ENCODE assay signal across 26 cellular contexts in genomic region chr19:19270749-19271571, GRCh38. TPM values are rescaled to one million over a fixed set of nuclear protein-coding genes. Genes with fewer than 3 reads are reported as not detected.
DNase-seq lines count a peak whose midpoint lies in the region; ATAC-seq, FAIRE-seq and TF ChIP-seq lines count a peak whose summit lies in the region.
"Had no signal": no experiment of that assay in that cellular context is flagged by ENCODE, and none has a peak within 500 bp of the region (broad histone marks: within the 10 kb centered on the region; RNA-seq: fewer than 3 reads in every experiment).

No MANE protein-coding gene starts in this region.

- H3K4me1 ChIP-seq in HepG2 (ENCODE audit: insufficient read depth, low read length) (peaks cover 34% of the 10 kb centered on the region), right lobe of liver (peaks cover 0 to 40% (median 18%) of the 10 kb centered on the region in 4 donors), ascending aorta (peaks cover 0 to 4% of the 10 kb centered on the region in 2 donors)

- no peak overlapping the region for H3K27ac Mint-ChIP-seq in T-helper 2 cell treated with Interferon-gamma antibody and Interleukin-4, amounts not matched to agents 5 μg/mL and 100 μg/mL, for 36 hours

- H3K4me1 Mint-ChIP-seq in T-helper 2 cell treated with Interferon-gamma antibody and Interleukin-4, amounts not matched to agents 5 μg/mL and 100 μg/mL, for 36 hours (ENCODE audit: low read depth) = no peaks in the 10 kb centered on the region

- H3K27ac ChIP-seq in HepG2 (ENCODE audit: extremely low read length, insufficient read depth, low read length) (no peak overlapping the region), right lobe of liver (no peak overlapping the region), ascending aorta (no peak overlapping the region)
- H3K27ac ChIP-seq: 22Rv1, GM23248, HL-60, SJSA1 had no signal

- no peak overlapping the region for H3K9ac ChIP-seq in HepG2 (ENCODE audit: insufficient read depth, low read depth, low read length)
- H3K9ac ChIP-seq: GM23248 had no signal

- FAIRE-seq in HepG2 (lab: Jason Lieb, UNC) = no peak
- FAIRE-seq: D721Med had no signal

- POLR2A ChIA-PET in HepG2 (lab: Yijun Ruan, JAX) = no interaction called here

- TF ChIP-seq POLR2A in HepG2 (IDR thresholded peaks at IDR 0.05; ENCODE audit: insufficient read depth in 1 of 2, low read depth in 2 of 2, low read length in 2 of 2) (no peak), right lobe of liver (IDR thresholded peaks at IDR 0.05) (no peak)

- H3K79me2 ChIP-seq in HepG2 (ENCODE audit: insufficient read depth, low read length) = no peaks in the 10 kb centered on the region

- no peak overlapping the region for H3K4me2 ChIP-seq in HepG2 (ENCODE audit: low read depth, low read length)

- WGBS in HepG2 (ENCODE audit: low lambda C conversion rate) = 92% methylated on average over 6 of the region's 8 CpGs
- WGBS in right lobe of liver (ENCODE audit: insufficient coverage, low coverage, low lambda C conversion rate, missing lambda C conversion rate) = 82% methylated on average over 2 of the region's 8 CpGs

- H3K4me3 ChIP-seq in HepG2 (replicated peaks in 1 of 3; ENCODE audit: insufficient read depth in 1 of 3, low read depth in 2 of 3, low read length in 3 of 3) = no peak overlapping the region
- H3K4me3 ChIP-seq in right lobe of liver = no peak overlapping the region
- no peak overlapping the region for H3K4me3 ChIP-seq in ascending aorta
- H3K4me3 ChIP-seq: GM23248, SJSA1 had no signal

- H3K27me3 ChIP-seq in HepG2 (ENCODE audit: control insufficient read depth in 1 of 2, insufficient read depth in 2 of 2, low read length in 2 of 2) (no peaks in the 10 kb centered on the region; a peak in 1 of 5 replicates), right lobe of liver (no peaks in the 10 kb centered on the region), ascending aorta (no peaks in the 10 kb centered on the region)
- H3K27me3 ChIP-seq: BE2C, SJSA1 had no signal

- H3K36me3 ChIP-seq in HepG2 (replicated peaks in 1 of 2; ENCODE audit: control insufficient read depth in 1 of 2, insufficient read depth in 2 of 2, low read length in 2 of 2) (no peaks in the 10 kb centered on the region), right lobe of liver (peaks cover 0 to under 1% (median 0%) of the 10 kb centered on the region in 4 donors), ascending aorta (peaks cover 0 to 7% of the 10 kb centered on the region in 2 donors)

- peaks cover 21% of the 10 kb centered on the region for H3K27me3 Mint-ChIP-seq in T-helper 2 cell treated with Interferon-gamma antibody and Interleukin-4, amounts not matched to agents 5 μg/mL and 100 μg/mL, for 36 hours (ENCODE audit: low read depth)

- H3K9me3 ChIP-seq in HepG2 (ENCODE audit: low read length) (no peaks in the 10 kb centered on the region), right lobe of liver (no peaks in the 10 kb centered on the region), ascending aorta (no peaks in the 10 kb centered on the region)
- H3K9me3 ChIP-seq: BE2C, SJSA1 had no signal

- ATAC-seq in HepG2 (no peak), right lobe of liver (no peak), GM21528 (IDR thresholded peaks at IDR 0.05; ENCODE audit: low FRiP score, unreplicated experiment) (no peak)
- ATAC-seq: Right ventricle myocardium inferior had no signal

- no peak overlapping the region for H2AFZ ChIP-seq in HepG2 (ENCODE audit: low read length)
- H2AFZ ChIP-seq: GM23248 had no signal

- in situ Hi-C loops in HepG2 (cut with HindIII; ENCODE audit: extremely low pct_ligation_motif_present, low pct_unique_long_range_greater_than_20kb) = no loop called here
- in situ Hi-C loops in ACHN (cut with HindIII; ENCODE audit: low pct_ligation_motif_present, low pct_unique_long_range_greater_than_20kb, low sequenced_read_pairs) = no loop called here

- TF ChIP-seq CTCF in HepG2 (CRISPR knock-in tag; IDR thresholded peaks at IDR 0.05) = no peak
- no peak for TF ChIP-seq CTCF in right lobe of liver (IDR thresholded peaks at IDR 0.05)
- no peak for TF ChIP-seq CTCF in ascending aorta (IDR thresholded peaks at IDR 0.05)

- no peaks in the 10 kb centered on the region for H3K9me3 Mint-ChIP-seq in T-helper 2 cell treated with Interferon-gamma antibody and Interleukin-4, amounts not matched to agents 5 μg/mL and 100 μg/mL, for 36 hours

- CTCF ChIA-PET in HepG2 (lab: Yijun Ruan, JAX; ENCODE audit: low intra/inter-chr PET ratio, low total read pairs) = no interaction called here

- H4K20me1 ChIP-seq in HepG2 (ENCODE audit: insufficient read depth, low read length) = no peaks in the 10 kb centered on the region

- TF ChIP-seq RAD21 in HepG2 (CRISPR knock-in tag; IDR thresholded peaks at IDR 0.05) = no peak

- H3K4me3 Mint-ChIP-seq in T-helper 2 cell treated with Interferon-gamma antibody and Interleukin-4, amounts not matched to agents 5 μg/mL and 100 μg/mL, for 36 hours = no peak overlapping the region

- TF ChIP-seq EP300 in HepG2 (IDR thresholded peaks at IDR 0.05; ENCODE audit: low read depth in 2 of 2, low read length in 2 of 2) = no peak
- no peak for TF ChIP-seq EP300 in HepG2 (CRISPR knock-in tag; IDR thresholded peaks at IDR 0.05; ENCODE audit: borderline replicate concordance)

- peaks cover 5% of the 10 kb centered on the region for H3K36me3 Mint-ChIP-seq in T-helper 2 cell treated with Interferon-gamma antibody and Interleukin-4, amounts not matched to agents 5 μg/mL and 100 μg/mL, for 36 hours (ENCODE audit: low read depth)

- DNase-seq in HepG2 (ENCODE audit: low spot score) (no peak), right lobe of liver (no peak), HuH-7.5 (ENCODE audit: low spot score) (peak; percentile 8), germinal center (ENCODE audit: low spot score) (peak; percentile 2), ascending aorta (ENCODE audit: low spot score in 2 of 2) (no peak), ACHN (no peak)
- no peak for DNase-seq in T-helper 2 cell treated with Interferon-gamma antibody and Interleukin-4, amounts not matched to agents 5 μg/mL and 100 μg/mL, for 36 hours (ENCODE audit: low spot score)
- DNase-seq: BE2C, GDM1, GM23248, HCEC 1CT, IMR-90, NCI-H1105, NCI-H146, NCI-H2029 treated with DMSO at 0.1 percent for 48 hours, NCI-H524 treated with DMSO at 0.1 percent for 48 hours, NCI-H82, OCI-M1, SW 1271 had no signal

- BruUV-seq in HepG2 (replicated peaks; lab: Mats Ljungman, UMichigan) = no TSS peak

- intact Hi-C loops in HepG2 (cut with micrococcal nuclease; ENCODE audit: unreplicated experiment) = loop anchor here (5.0 kb wide), 2 partner anchors 44 to 51 kb away; partner anchors contain the start of genes MAU2 and SUGP1
- intact Hi-C loops in right lobe of liver (cut with DNase I) = no loop called here
- intact Hi-C loops in ascending aorta (cut with DNase I) = no loop called here

RNA-seq across cellular contexts. Expression of gene TM6SF2, which starts 2.1 kb away (rescaled TPM):
- 0.53 and 1.1 TPM in 2 replicates for total RNA-seq in HepG2 (2016; rRNA removed; fragmentation: Illumina TruSeq; extraction: Trizol)
- 0.35 TPM in 1 of 2 replicates, not detected in the other for total RNA-seq in HepG2 (2016; cell fraction: cytosol; rRNA removed; fragmentation: Illumina TruSeq; extraction: Trizol; ENCODE audit: low read depth)
- 0.52 and 1.7 TPM in 2 replicates for total RNA-seq in HepG2 (2016; cell fraction: insoluble cytoplasmic fraction; rRNA removed; fragmentation: Illumina TruSeq; extraction: Trizol)
- total RNA-seq in HepG2 (2016; cell fraction: membrane; rRNA removed; fragmentation: Illumina TruSeq; extraction: Trizol) = 0.83 and 1.2 TPM in 2 replicates
- 1.3 and 3.3 TPM in 2 replicates for total RNA-seq in HepG2 (2016; cell fraction: nucleus; rRNA removed; fragmentation: Illumina TruSeq; extraction: Trizol)
- 2.5 and 4.4 TPM in 2 replicates for polyA plus RNA-seq in HepG2 (2011; rRNA removed)
- 1.8 and 2.5 TPM in 2 replicates for polyA plus RNA-seq in HepG2 (2011; cell fraction: cytosol; rRNA removed)
- polyA plus RNA-seq in HepG2 (2011; cell fraction: nucleus; rRNA removed) = 22.0 and 25.8 TPM in 2 replicates
- 0.72 and 2.5 TPM in 2 replicates for polyA plus RNA-seq in HepG2 (2012)
- polyA plus RNA-seq in HepG2 (2016; cell fraction: cytosol; fragmentation: Illumina TruSeq; extraction: Trizol; ENCODE audit: low read depth) = 0.96 and 1.4 TPM in 2 replicates
- polyA plus RNA-seq in HepG2 (2016; cell fraction: insoluble cytoplasmic fraction; fragmentation: Illumina TruSeq; extraction: Trizol; ENCODE audit: low read depth) = 0.32 and 1.1 TPM in 2 replicates
- 0.78 and 1.2 TPM in 2 replicates for polyA plus RNA-seq in HepG2 (2016; cell fraction: membrane; fragmentation: Illumina TruSeq; extraction: Trizol; ENCODE audit: low read depth)
- 5.7 and 6.4 TPM in 2 replicates for polyA plus RNA-seq in HepG2 (2016; cell fraction: nucleus; fragmentation: Illumina TruSeq; extraction: Trizol; ENCODE audit: insufficient read depth, low read depth)
- polyA minus RNA-seq in HepG2 (2011; rRNA and poly(A)+ RNA removed; ENCODE audit: low replicate concordance) = 3.3 TPM in 1 of 2 replicates, not detected in the other
- polyA minus RNA-seq in HepG2 (2011; cell fraction: cytosol; rRNA and poly(A)+ RNA removed) = 1.1 TPM in 2 replicates
- polyA minus RNA-seq in HepG2 (2011; cell fraction: nucleus; rRNA and poly(A)+ RNA removed) = 2.8 and 4.1 TPM in 2 replicates
- total RNA-seq in right lobe of liver = 10 to 100 TPM; 10.9 to 64.1 (median 25.3) TPM
- 8.8 TPM for total RNA-seq in ascending aorta
- total RNA-seq: HT-29 had no signal

RNA-seq across cellular contexts. Expression of gene SUGP1, which starts 49.3 kb away (rescaled TPM):
- 17.7 and 25.9 TPM in 2 replicates for total RNA-seq in HepG2 (2016; rRNA removed; fragmentation: Illumina TruSeq; extraction: Trizol)
- 8.7 and 9.2 TPM in 2 replicates for total RNA-seq in HepG2 (2016; cell fraction: cytosol; rRNA removed; fragmentation: Illumina TruSeq; extraction: Trizol; ENCODE audit: low read depth)
- total RNA-seq in HepG2 (2016; cell fraction: insoluble cytoplasmic fraction; rRNA removed; fragmentation: Illumina TruSeq; extraction: Trizol) = 16.1 and 27.0 TPM in 2 replicates
- 10.9 and 12.1 TPM in 2 replicates for total RNA-seq in HepG2 (2016; cell fraction: membrane; rRNA removed; fragmentation: Illumina TruSeq; extraction: Trizol)
- total RNA-seq in HepG2 (2016; cell fraction: nucleus; rRNA removed; fragmentation: Illumina TruSeq; extraction: Trizol) = 21.4 and 23.7 TPM in 2 replicates
- 21.6 and 29.1 TPM in 2 replicates for polyA plus RNA-seq in HepG2 (2011; rRNA removed)
- 15.9 and 20.9 TPM in 2 replicates for polyA plus RNA-seq in HepG2 (2011; cell fraction: cytosol; rRNA removed)
- 103 and 104 TPM in 2 replicates for polyA plus RNA-seq in HepG2 (2011; cell fraction: nucleus; rRNA removed)
- 20.3 and 27.6 TPM in 2 replicates for polyA plus RNA-seq in HepG2 (2012)
- polyA plus RNA-seq in HepG2 (2016; cell fraction: cytosol; fragmentation: Illumina TruSeq; extraction: Trizol; ENCODE audit: low read depth) = 6.2 and 7.6 TPM in 2 replicates
- 14.4 and 18.3 TPM in 2 replicates for polyA plus RNA-seq in HepG2 (2016; cell fraction: insoluble cytoplasmic fraction; fragmentation: Illumina TruSeq; extraction: Trizol; ENCODE audit: low read depth)
- polyA plus RNA-seq in HepG2 (2016; cell fraction: membrane; fragmentation: Illumina TruSeq; extraction: Trizol; ENCODE audit: low read depth) = 6.6 and 9.3 TPM in 2 replicates
- polyA plus RNA-seq in HepG2 (2016; cell fraction: nucleus; fragmentation: Illumina TruSeq; extraction: Trizol; ENCODE audit: insufficient read depth, low read depth) = 46.6 and 50.2 TPM in 2 replicates
- polyA minus RNA-seq in HepG2 (2011; rRNA and poly(A)+ RNA removed; ENCODE audit: low replicate concordance) = 22.4 and 37.1 TPM in 2 replicates
- polyA minus RNA-seq in HepG2 (2011; cell fraction: cytosol; rRNA and poly(A)+ RNA removed) = 9.5 and 13.6 TPM in 2 replicates
- 35.1 and 46.9 TPM in 2 replicates for polyA minus RNA-seq in HepG2 (2011; cell fraction: nucleus; rRNA and poly(A)+ RNA removed)
- total RNA-seq in right lobe of liver = 10 to 100 TPM; 19.7 to 25.9 (median 23.6) TPM
- 42.9 TPM for total RNA-seq in ascending aorta

RNA-seq across cellular contexts. Expression of gene MAU2, which starts 49.7 kb away (rescaled TPM):
- total RNA-seq in HepG2 (2016; rRNA removed; fragmentation: Illumina TruSeq; extraction: Trizol) (11.2 and 16.8 TPM in 2 replicates), right lobe of liver (10 to 100 TPM; 10.4 to 30.4 (median 19.3) TPM), ascending aorta (41.2 TPM)
- 9.4 and 9.6 TPM in 2 replicates for total RNA-seq in HepG2 (2016; cell fraction: cytosol; rRNA removed; fragmentation: Illumina TruSeq; extraction: Trizol; ENCODE audit: low read depth)
- total RNA-seq in HepG2 (2016; cell fraction: insoluble cytoplasmic fraction; rRNA removed; fragmentation: Illumina TruSeq; extraction: Trizol) = 8.7 and 17.7 TPM in 2 replicates
- 8.8 and 10.6 TPM in 2 replicates for total RNA-seq in HepG2 (2016; cell fraction: membrane; rRNA removed; fragmentation: Illumina TruSeq; extraction: Trizol)
- total RNA-seq in HepG2 (2016; cell fraction: nucleus; rRNA removed; fragmentation: Illumina TruSeq; extraction: Trizol) = 22.6 and 31.6 TPM in 2 replicates
- 33.8 and 42.5 TPM in 2 replicates for polyA plus RNA-seq in HepG2 (2011; rRNA removed)
- 14.5 and 20.0 TPM in 2 replicates for polyA plus RNA-seq in HepG2 (2011; cell fraction: cytosol; rRNA removed)
- polyA plus RNA-seq in HepG2 (2011; cell fraction: nucleus; rRNA removed) = 141 and 157 TPM in 2 replicates
- polyA plus RNA-seq in HepG2 (2012) = 24.5 and 28.7 TPM in 2 replicates
- polyA plus RNA-seq in HepG2 (2016; cell fraction: cytosol; fragmentation: Illumina TruSeq; extraction: Trizol; ENCODE audit: low read depth) = 1.4 and 2.2 TPM in 2 replicates
- polyA plus RNA-seq in HepG2 (2016; cell fraction: insoluble cytoplasmic fraction; fragmentation: Illumina TruSeq; extraction: Trizol; ENCODE audit: low read depth) = 8.0 and 11.9 TPM in 2 replicates
- 3.5 and 4.4 TPM in 2 replicates for polyA plus RNA-seq in HepG2 (2016; cell fraction: membrane; fragmentation: Illumina TruSeq; extraction: Trizol; ENCODE audit: low read depth)
- polyA plus RNA-seq in HepG2 (2016; cell fraction: nucleus; fragmentation: Illumina TruSeq; extraction: Trizol; ENCODE audit: insufficient read depth, low read depth) = 63.3 and 65.0 TPM in 2 replicates
- 93.0 and 117 TPM in 2 replicates for polyA minus RNA-seq in HepG2 (2011; rRNA and poly(A)+ RNA removed; ENCODE audit: low replicate concordance)
- polyA minus RNA-seq in HepG2 (2011; cell fraction: cytosol; rRNA and poly(A)+ RNA removed) = 26.3 and 30.4 TPM in 2 replicates
- 66.6 and 70.0 TPM in 2 replicates for polyA minus RNA-seq in HepG2 (2011; cell fraction: nucleus; rRNA and poly(A)+ RNA removed)

RNA-seq across cellular contexts. Expression of gene NCAN, which starts 59.2 kb away (rescaled TPM):
- total RNA-seq in HepG2 (2016; rRNA removed; fragmentation: Illumina TruSeq; extraction: Trizol) (not detected in 2 replicates), right lobe of liver (under 1 TPM in 4 of 6 experiments, not detected in 2; 0.04 to 0.07 (median 0.06) TPM), ascending aorta (not detected)
- not detected in 2 replicates for total RNA-seq in HepG2 (2016; cell fraction: cytosol; rRNA removed; fragmentation: Illumina TruSeq; extraction: Trizol; ENCODE audit: low read depth)
- total RNA-seq in HepG2 (2016; cell fraction: insoluble cytoplasmic fraction; rRNA removed; fragmentation: Illumina TruSeq; extraction: Trizol) = 0.06 TPM in 1 of 2 replicates, not detected in the other
- not detected in 2 replicates for total RNA-seq in HepG2 (2016; cell fraction: membrane; rRNA removed; fragmentation: Illumina TruSeq; extraction: Trizol)
- total RNA-seq in HepG2 (2016; cell fraction: nucleus; rRNA removed; fragmentation: Illumina TruSeq; extraction: Trizol) = not detected in 2 replicates
- 0.05 TPM in 1 of 2 replicates, not detected in the other for polyA plus RNA-seq in HepG2 (2011; rRNA removed)
- polyA plus RNA-seq in HepG2 (2011; cell fraction: cytosol; rRNA removed) = 0.03 TPM in 2 replicates
- polyA plus RNA-seq in HepG2 (2011; cell fraction: nucleus; rRNA removed) = 0.03 and 0.05 TPM in 2 replicates
- polyA plus RNA-seq in HepG2 (2012) = 0.04 TPM in 1 of 2 replicates, not detected in the other
- polyA plus RNA-seq in HepG2 (2016; cell fraction: cytosol; fragmentation: Illumina TruSeq; extraction: Trizol; ENCODE audit: low read depth) = not detected in 2 replicates
- polyA plus RNA-seq in HepG2 (2016; cell fraction: insoluble cytoplasmic fraction; fragmentation: Illumina TruSeq; extraction: Trizol; ENCODE audit: low read depth) = 0.05 TPM in 1 of 2 replicates, not detected in the other
- not detected in 2 replicates for polyA plus RNA-seq in HepG2 (2016; cell fraction: membrane; fragmentation: Illumina TruSeq; extraction: Trizol; ENCODE audit: low read depth)
- polyA plus RNA-seq in HepG2 (2016; cell fraction: nucleus; fragmentation: Illumina TruSeq; extraction: Trizol; ENCODE audit: insufficient read depth, low read depth) = 0.19 TPM in 1 of 2 replicates, not detected in the other
- polyA minus RNA-seq in HepG2 (2011; rRNA and poly(A)+ RNA removed; ENCODE audit: low replicate concordance) = 0.09 TPM in 1 of 2 replicates, not detected in the other
- polyA minus RNA-seq in HepG2 (2011; cell fraction: cytosol; rRNA and poly(A)+ RNA removed) = not detected in 2 replicates
- 0.12 TPM in 1 of 2 replicates, not detected in the other for polyA minus RNA-seq in HepG2 (2011; cell fraction: nucleus; rRNA and poly(A)+ RNA removed)
- total RNA-seq: GM23248, HT-29, IMR-90, Right ventricle myocardium inferior, SJSA1 had no signal
- polyA plus RNA-seq: GM23248, IMR-90 had no signal

Comparison
In these comparisons a context has a peak if more than half of its experiments do, and no peak if none do; other contexts are left out.
1. DNase-seq: peak in HuH-7.5 (single experiment) and germinal center (single experiment); none in HepG2 (single experiment), right lobe of liver (0 of 3), ascending aorta (0 of 2), ACHN (single experiment) and T-helper 2 cell treated with Interferon-gamma antibody and Interleukin-4, amounts not matched to agents 5 μg/mL and 100 μg/mL, for 36 hours (single experiment).